In the genomic region with DNA sequence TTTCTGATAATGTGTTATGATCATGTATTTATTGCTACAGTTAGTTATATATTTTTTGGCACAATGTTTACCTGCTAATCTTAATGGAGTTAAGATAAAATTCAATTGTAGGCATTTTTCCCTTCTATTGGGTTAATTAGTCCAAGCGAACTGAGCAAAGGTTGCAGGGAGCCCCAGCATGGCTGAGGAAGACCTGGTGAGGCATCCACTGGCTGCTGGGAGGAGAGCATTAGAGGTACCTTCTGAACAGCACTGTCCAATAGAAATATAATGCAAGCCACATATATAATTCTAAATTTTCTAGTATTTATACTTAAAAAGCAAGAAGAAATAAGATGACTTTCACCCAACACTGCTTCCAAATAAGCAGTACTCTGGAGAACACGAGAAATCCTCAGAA, we compare ENCODE assay signal across 8 cellular contexts. TPM values are rescaled to one million over a fixed set of nuclear protein-coding genes. Genes with fewer than 3 reads are reported as not detected.
DNase-seq lines count a peak whose midpoint lies in the region; ATAC-seq, FAIRE-seq and TF ChIP-seq lines count a peak whose summit lies in the region.

No MANE protein-coding gene starts in this region.

- peak overlapping the region; percentile 97 for H3K4me3 Mint-ChIP-seq in T-helper 2 cell treated with Interferon-gamma antibody and Interleukin-4, amounts not matched to agents 5 μg/mL and 100 μg/mL, for 36 hours
- peak overlapping the region; percentile 100 for H3K4me3 Mint-ChIP-seq in glutamatergic neuron (ENCODE audit: unreplicated experiment)
- H3K4me3 Mint-ChIP-seq in stimulated activated memory B cell treated with anti-CD40 and anti-IgM and Interleukin-4, amounts not matched to agents 10 μg/mL and 1 μg/mL and 100 μg/mL, for 72 hours: peak overlapping the region; percentile 90

- no peak for FAIRE-seq in D721Med (lab: Jason Lieb, UNC)

- no peaks in the 10 kb centered on the region for H3K9me3 Mint-ChIP-seq in T-helper 2 cell treated with Interferon-gamma antibody and Interleukin-4, amounts not matched to agents 5 μg/mL and 100 μg/mL, for 36 hours
- no peaks in the 10 kb centered on the region for H3K9me3 Mint-ChIP-seq in glutamatergic neuron (ENCODE audit: unreplicated experiment)
- no peaks in the 10 kb centered on the region for H3K9me3 Mint-ChIP-seq in stimulated activated memory B cell treated with anti-CD40 and anti-IgM and Interleukin-4, amounts not matched to agents 10 μg/mL and 1 μg/mL and 100 μg/mL, for 72 hours

- peaks cover 15% of the 10 kb centered on the region for H3K4me1 Mint-ChIP-seq in T-helper 2 cell treated with Interferon-gamma antibody and Interleukin-4, amounts not matched to agents 5 μg/mL and 100 μg/mL, for 36 hours (ENCODE audit: low read depth)
- no peaks in the 10 kb centered on the region for H3K4me1 Mint-ChIP-seq in glutamatergic neuron (ENCODE audit: low read depth, unreplicated experiment)
- H3K4me1 Mint-ChIP-seq in stimulated activated memory B cell treated with anti-CD40 and anti-IgM and Interleukin-4, amounts not matched to agents 10 μg/mL and 1 μg/mL and 100 μg/mL, for 72 hours: no peaks in the 10 kb centered on the region

- peaks cover 5% of the 10 kb centered on the region for H3K36me3 Mint-ChIP-seq in T-helper 2 cell treated with Interferon-gamma antibody and Interleukin-4, amounts not matched to agents 5 μg/mL and 100 μg/mL, for 36 hours (ENCODE audit: low read depth)
- H3K36me3 Mint-ChIP-seq in glutamatergic neuron (ENCODE audit: unreplicated experiment): no peaks in the 10 kb centered on the region
- peaks cover 11% of the 10 kb centered on the region for H3K36me3 Mint-ChIP-seq in stimulated activated memory B cell treated with anti-CD40 and anti-IgM and Interleukin-4, amounts not matched to agents 10 μg/mL and 1 μg/mL and 100 μg/mL, for 72 hours

- no peak for TF ChIP-seq CTCF in glutamatergic neuron (IDR thresholded peaks at IDR 0.05; ENCODE audit: partially characterized antibody, unreplicated experiment)
- TF ChIP-seq CTCF in D721Med (IDR thresholded peaks at IDR 0.05; ENCODE audit: insufficient read depth, missing control alignments): no peak

- H3K27me3 Mint-ChIP-seq in T-helper 2 cell treated with Interferon-gamma antibody and Interleukin-4, amounts not matched to agents 5 μg/mL and 100 μg/mL, for 36 hours (ENCODE audit: low read depth): peaks cover 28% of the 10 kb centered on the region
- peaks cover 3% of the 10 kb centered on the region for H3K27me3 Mint-ChIP-seq in glutamatergic neuron (ENCODE audit: unreplicated experiment)
- peaks cover 14% of the 10 kb centered on the region for H3K27me3 Mint-ChIP-seq in stimulated activated memory B cell treated with anti-CD40 and anti-IgM and Interleukin-4, amounts not matched to agents 10 μg/mL and 1 μg/mL and 100 μg/mL, for 72 hours

- H3K27ac Mint-ChIP-seq in T-helper 2 cell treated with Interferon-gamma antibody and Interleukin-4, amounts not matched to agents 5 μg/mL and 100 μg/mL, for 36 hours: peak overlapping the region; percentile 96
- H3K27ac Mint-ChIP-seq in glutamatergic neuron (ENCODE audit: unreplicated experiment): peak overlapping the region; percentile 94
- H3K27ac Mint-ChIP-seq in stimulated activated memory B cell treated with anti-CD40 and anti-IgM and Interleukin-4, amounts not matched to agents 10 μg/mL and 1 μg/mL and 100 μg/mL, for 72 hours: peak overlapping the region; percentile 89

- ATAC-seq in SK-N-SH treated with all-trans-retinoic acid at 6 μM for 48 hours: peak; percentile 25
- no peak for ATAC-seq in stimulated activated memory B cell treated with anti-CD40 and anti-IgM and Interleukin-4, amounts not matched to agents 10 μg/mL and 1 μg/mL and 100 μg/mL, for 72 hours

- DNase-seq in T-helper 2 cell treated with Interferon-gamma antibody and Interleukin-4, amounts not matched to agents 5 μg/mL and 100 μg/mL, for 36 hours (ENCODE audit: low spot score): no peak
- DNase-seq in T-helper 2 cell (no peak), glutamatergic neuron (no peak), amniotic stem cell (lab: John Stamatoyannopoulos, UW) (no peak), GM19240 (ENCODE audit: insufficient read length, low spot score) (no peak), D721Med (ENCODE audit: insufficient read length, low spot score) (no peak)

TF ChIP-seq in SK-N-SH treated with all-trans-retinoic acid at 6 μM for 48 hours, 23 proteins besides CTCF, POLR2A, EP300 and RAD21:
- TF ChIP-seq ZC3H10 (CRISPR knock-in tag; IDR thresholded peaks at IDR 0.05) (no peak), ZFP30 (CRISPR knock-in tag; IDR thresholded peaks at IDR 0.05) (no peak), ZNF70 (CRISPR knock-in tag; IDR thresholded peaks at IDR 0.05) (no peak), SNAI2 (CRISPR knock-in tag; IDR thresholded peaks at IDR 0.05) (no peak), BACH2 (CRISPR knock-in tag; IDR thresholded peaks at IDR 0.05; ENCODE audit: borderline replicate concordance) (no peak), ISL1 (CRISPR knock-in tag; IDR thresholded peaks at IDR 0.05) (no peak), ZFP3 (CRISPR knock-in tag; IDR thresholded peaks at IDR 0.05) (no peak), RARB (CRISPR knock-in tag; IDR thresholded peaks at IDR 0.05) (no peak)
- TF ChIP-seq, protein P1, sequence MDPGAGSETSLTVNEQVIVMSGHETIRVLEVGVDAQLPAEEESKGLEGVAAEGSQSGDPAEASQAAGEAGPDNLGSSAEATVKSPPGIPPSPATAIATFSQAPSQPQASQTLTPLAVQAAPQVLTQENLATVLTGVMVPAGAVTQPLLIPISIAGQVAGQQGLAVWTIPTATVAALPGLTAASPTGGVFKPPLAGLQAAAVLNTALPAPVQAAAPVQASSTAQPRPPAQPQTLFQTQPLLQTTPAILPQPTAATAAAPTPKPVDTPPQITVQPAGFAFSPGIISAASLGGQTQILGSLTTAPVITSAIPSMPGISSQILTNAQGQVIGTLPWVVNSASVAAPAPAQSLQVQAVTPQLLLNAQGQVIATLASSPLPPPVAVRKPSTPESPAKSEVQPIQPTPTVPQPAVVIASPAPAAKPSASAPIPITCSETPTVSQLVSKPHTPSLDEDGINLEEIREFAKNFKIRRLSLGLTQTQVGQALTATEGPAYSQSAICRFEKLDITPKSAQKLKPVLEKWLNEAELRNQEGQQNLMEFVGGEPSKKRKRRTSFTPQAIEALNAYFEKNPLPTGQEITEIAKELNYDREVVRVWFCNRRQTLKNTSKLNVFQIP (CRISPR knock-in tag; IDR thresholded peaks at IDR 0.05; ENCODE audit: borderline replicate concordance, low read depth): no peak
TF ChIP-seq in SK-N-SH treated with all-trans-retinoic acid at 6 μM for 48 hours: peak in this region for 0.

RNA-seq across cellular contexts. Expression of a gene that starts 0.7 kb away (rescaled TPM):
- total RNA-seq in glutamatergic neuron (ENCODE audit: unreplicated experiment): 19.9 TPM

RNA-seq across cellular contexts. Expression of a gene that starts 17.9 kb away (rescaled TPM):
- 44.0 TPM for total RNA-seq in glutamatergic neuron (ENCODE audit: unreplicated experiment)

RNA-seq across cellular contexts. Expression of a gene that starts 18.7 kb away (rescaled TPM):
- 27.3 TPM for total RNA-seq in glutamatergic neuron (ENCODE audit: unreplicated experiment)

RNA-seq across cellular contexts. Expression of a gene that starts 19.9 kb away (rescaled TPM):
- 2.9 TPM for total RNA-seq in glutamatergic neuron (ENCODE audit: unreplicated experiment)

RNA-seq across cellular contexts. Expression of a gene that starts 38.9 kb away (rescaled TPM):
- total RNA-seq in glutamatergic neuron (ENCODE audit: unreplicated experiment): not detected
